ENCODE assay signal across 15 cellular contexts in the genomic region with DNA sequence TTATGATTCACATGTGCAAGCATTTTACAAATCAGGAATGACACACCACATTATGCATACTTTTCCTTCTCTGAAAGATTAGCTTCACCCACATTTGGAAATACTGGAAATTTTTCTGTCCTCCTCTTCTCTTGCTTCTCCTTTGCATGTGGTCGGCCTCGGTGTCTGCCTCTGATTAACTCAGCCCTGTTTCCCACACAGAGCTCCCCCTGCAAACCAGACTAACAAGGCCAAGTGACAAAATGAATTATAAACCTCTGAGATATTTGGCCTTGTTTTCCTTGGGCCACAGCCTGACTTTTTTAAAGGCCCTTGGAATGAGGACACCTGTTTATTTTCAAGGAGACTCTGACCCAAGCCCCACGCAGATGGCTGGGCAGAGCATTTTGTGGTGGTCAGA. TPM values are rescaled to one million over a fixed set of nuclear protein-coding genes. Genes with fewer than 3 reads are reported as not detected.
DNase-seq lines count a peak whose midpoint lies in the region; ATAC-seq, FAIRE-seq and TF ChIP-seq lines count a peak whose summit lies in the region.
"Had no signal": no experiment of that assay in that cellular context is flagged by ENCODE, and none has a peak within 500 bp of the region (broad histone marks: within the 10 kb centered on the region; RNA-seq: fewer than 3 reads in every experiment).

No MANE protein-coding gene starts in this region.

- H3K36me3 ChIP-seq in adrenal gland (replicated peaks in 1 of 2) (no peaks in the 10 kb centered on the region), stomach smooth muscle (ENCODE audit: control insufficient read depth in 2 of 2, insufficient read depth in 2 of 2, low read length in 2 of 2) (no peaks in the 10 kb centered on the region)

- TF ChIP-seq POLR2A in adrenal gland (IDR thresholded peaks at IDR 0.05), result no peak

- TF ChIP-seq CTCF in adrenal gland (IDR thresholded peaks at IDR 0.05), result no peak
- no peak for TF ChIP-seq CTCF in foreskin keratinocyte (conservative IDR thresholded peaks at IDR 0.05)

- no peak for FAIRE-seq in HTR-8/SVneo (lab: Jason Lieb, UNC)

- peaks cover 0 to 16% of the 10 kb centered on the region in 2 donors for H3K4me1 ChIP-seq in adrenal gland (replicated peaks in 1 of 2)
- H3K4me1 ChIP-seq in foreskin keratinocyte, result peaks cover 4% of the 10 kb centered on the region
- H3K4me1 ChIP-seq in stomach smooth muscle (ENCODE audit: control insufficient read depth, insufficient read depth, low read length), result peaks cover 23% of the 10 kb centered on the region

- H3K4me3 ChIP-seq in adrenal gland (no peak overlapping the region), stomach smooth muscle (ENCODE audit: low read length in 2 of 2) (no peak overlapping the region)

- ATAC-seq in foreskin keratinocyte, result no peak
- ATAC-seq: Panc1 had no signal

- H3K9me3 ChIP-seq in adrenal gland (replicated peaks in 1 of 3) (no peaks in the 10 kb centered on the region), stomach smooth muscle (ENCODE audit: control insufficient read depth in 2 of 2, low read length in 2 of 2) (no peaks in the 10 kb centered on the region)

- DNase-seq in GM04503 (ENCODE audit: low read depth) (peak; percentile 93), adrenal gland (peak in 6 of 7 donors; percentile 45 to 73 (median 57)), foreskin keratinocyte (peak; percentile 26 to 38), HTR-8/SVneo (ENCODE audit: insufficient read length, low spot score) (no peak), cerebellum (ENCODE audit: low spot score) (no peak), H4 (ENCODE audit: low spot score) (no peak)
- DNase-seq: H9, NCI-H1092 treated with DMSO at 0.1 percent for 48 hours, NCI-H345, substantia nigra had no signal

- intact Hi-C loops in adrenal gland (cut with DNase I), result loop anchor here (5.0 kb wide), 1 partner anchor 338 kb away; no protein-coding TSS in a partner anchor

- H3K9ac ChIP-seq in stomach smooth muscle (ENCODE audit: low read length in 2 of 2), result peak overlapping the region in 1 of 2 donors; percentile 21

- no peaks in the 10 kb centered on the region for H3K27me3 ChIP-seq in adrenal gland
- no peaks in the 10 kb centered on the region for H3K27me3 ChIP-seq in foreskin keratinocyte
- no peaks in the 10 kb centered on the region for H3K27me3 ChIP-seq in stomach smooth muscle (ENCODE audit: control insufficient read depth in 1 of 2, insufficient read depth in 2 of 2, low read length in 2 of 2)

- 28 to 44% (median 32%) methylated on average over 3 of the region's 3 CpGs for WGBS in adrenal gland, 4 donors

- peak overlapping the region in 2 of 5 donors; percentile 41 to 60 for H3K27ac ChIP-seq in adrenal gland
- H3K27ac ChIP-seq in foreskin keratinocyte, result no peak overlapping the region
- H3K27ac ChIP-seq in stomach smooth muscle (ENCODE audit: low read length), result peak overlapping the region; percentile 85

RNA-seq across cellular contexts. Expression of a gene that starts 9.0 kb away (rescaled TPM):
- total RNA-seq in adrenal gland (not detected), foreskin keratinocyte (0.11 and 0.37 TPM in 2 replicates), cerebellum (not detected)
- polyA plus RNA-seq in adrenal gland (not detected), foreskin keratinocyte (0.06 and 0.34 TPM in 2 replicates)
- total RNA-seq in H4 (2014; rRNA removed; shearing (Covaris generic)), result not detected in 2 replicates
- total RNA-seq: activated CD8-positive, alpha-beta memory T cell treated with anti-CD3 and anti-CD28 coated beads for 36 hours; H9; mesenteric fat pad; pulmonary artery endothelial cell had no signal

RNA-seq across cellular contexts. Expression of a gene that starts 42.4 kb away (rescaled TPM):
- 10 to 100 TPM; 11.1 to 31.1 (median 19.6) TPM for total RNA-seq in adrenal gland
- 10 to 100 TPM; 12.1 to 22.2 (median 13.8) TPM for polyA plus RNA-seq in adrenal gland
- 11.8 and 14.2 TPM in 2 replicates for total RNA-seq in foreskin keratinocyte
- 7.2 and 8.0 TPM in 2 replicates for polyA plus RNA-seq in foreskin keratinocyte
- total RNA-seq in cerebellum, result 68.3 TPM
- 11.9 and 17.2 TPM in 2 replicates for total RNA-seq in H4 (2014; rRNA removed; shearing (Covaris generic))

RNA-seq across cellular contexts. Expression of a gene that starts 42.5 kb away (rescaled TPM):
- total RNA-seq in adrenal gland (10 to 100 TPM in 6 of 8 donors, 1 to 10 TPM in 2; 6.5 to 31.8 (median 21.9) TPM), foreskin keratinocyte (12.9 and 17.7 TPM in 2 replicates), cerebellum (23.9 TPM)
- polyA plus RNA-seq in adrenal gland (10 to 100 TPM; 34.3 to 41.1 (median 39.7) TPM), foreskin keratinocyte (18.7 and 23.6 TPM in 2 replicates)
- 6.6 and 14.1 TPM in 2 replicates for total RNA-seq in H4 (2014; rRNA removed; shearing (Covaris generic))

Comparison
In these comparisons a context has a peak if more than half of its experiments do, and no peak if none do; other contexts are left out.
1. DNase-seq: peak in GM04503 (single experiment), adrenal gland (6 of 7) and foreskin keratinocyte (2 of 2); none in HTR-8/SVneo (single experiment), cerebellum (single experiment) and H4 (single experiment).